ENCODE assay signal across 17 cellular contexts in the genomic region with DNA sequence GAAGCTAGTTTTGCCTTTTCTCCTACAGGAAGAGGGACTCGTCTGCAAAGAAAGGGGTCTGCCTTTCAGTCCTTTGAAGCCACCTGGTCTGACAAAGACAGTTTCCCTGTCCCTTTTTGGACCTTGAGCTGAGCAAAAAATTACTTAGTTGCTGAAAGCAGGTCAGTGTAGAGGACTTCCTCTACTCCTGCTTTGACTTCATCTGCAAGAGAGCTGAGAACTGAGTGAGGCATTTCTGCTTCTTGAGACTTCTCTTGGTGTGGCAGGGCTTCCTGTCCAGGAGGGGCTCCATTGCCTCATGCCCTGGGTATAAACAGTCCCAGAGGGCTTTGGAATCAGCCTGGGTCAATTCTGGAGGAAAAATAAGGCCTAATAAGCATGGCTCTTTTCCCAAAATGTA.
DNase-seq lines count a peak whose midpoint lies in the region; ATAC-seq, FAIRE-seq and TF ChIP-seq lines count a peak whose summit lies in the region.
"Had no signal": no experiment of that assay in that cellular context is flagged by ENCODE, and none has a peak within 500 bp of the region (broad histone marks: within the 10 kb centered on the region; RNA-seq: fewer than 3 reads in every experiment).

No MANE protein-coding gene starts in this region.

- H3K36me3 ChIP-seq in MM.1S (replicated peaks; ENCODE audit: insufficient read depth, low read length) (no peaks in the 10 kb centered on the region), neural progenitor cell (no peaks in the 10 kb centered on the region), GM23248 (ENCODE audit: low read depth) (no peaks in the 10 kb centered on the region)
- H3K36me3 ChIP-seq: pancreas, SJSA1 had no signal

- no peaks in the 10 kb centered on the region for H3K27me3 ChIP-seq in MM.1S (replicated peaks; ENCODE audit: insufficient read depth, low read length)
- H3K27me3 ChIP-seq in neural progenitor cell: no peaks in the 10 kb centered on the region
- H3K27me3 ChIP-seq in GM23248 (replicated peaks; ENCODE audit: insufficient read depth): no peaks in the 10 kb centered on the region
- H3K27me3 ChIP-seq: pancreas, SJSA1, testis had no signal

- FAIRE-seq in GM18507 (lab: Jason Lieb, UNC): no peak
- FAIRE-seq: pancreas had no signal

- H4K20me1 ChIP-seq in MM.1S (ENCODE audit: insufficient read depth, low read length): peaks cover 3% of the 10 kb centered on the region
- H4K20me1 ChIP-seq in neural progenitor cell (ENCODE audit: low read depth): peaks cover 13% of the 10 kb centered on the region
- no peaks in the 10 kb centered on the region for H4K20me1 ChIP-seq in GM23248 (ENCODE audit: insufficient read depth)

- H2AFZ ChIP-seq in MM.1S (ENCODE audit: low read length) (no peak overlapping the region), neural progenitor cell (replicated peaks) (no peak overlapping the region), GM23248 (no peak overlapping the region)

- TF ChIP-seq CTCF in MM.1S (IDR thresholded peaks at IDR 0.05; ENCODE audit: low read length) (no peak), neural progenitor cell (IDR thresholded peaks at IDR 0.05) (no peak)

- H3F3A ChIP-seq in MM.1S (ENCODE audit: insufficient read depth, low read length): peaks cover 12% of the 10 kb centered on the region
- H3F3A ChIP-seq in neural progenitor cell (ENCODE audit: low read depth): peaks cover 1% of the 10 kb centered on the region
- 0 out of 2 replicates have a peak, but pooled peaks cover 11% of the 10 kb centered on the region for H3F3A ChIP-seq in GM23248 (ENCODE audit: insufficient read depth)

- no peaks in the 10 kb centered on the region for H3K9me2 ChIP-seq in MM.1S (replicated peaks; ENCODE audit: insufficient read depth, low read length)
- no peaks in the 10 kb centered on the region for H3K9me2 ChIP-seq in GM23248 (ENCODE audit: insufficient read depth)

- H3K79me2 ChIP-seq in MM.1S (ENCODE audit: low read length): peaks cover 10% of the 10 kb centered on the region; the same call in 1 of the 2 replicates
- peaks cover 95% of the 10 kb centered on the region for H3K79me2 ChIP-seq in neural progenitor cell (ENCODE audit: low read depth)
- no peaks in the 10 kb centered on the region for H3K79me2 ChIP-seq in GM23248 (ENCODE audit: insufficient read depth)

- H3K4me1 Mint-ChIP-seq in neural progenitor cell: peaks cover 69% of the 10 kb centered on the region

- 0 out of 2 replicates have a peak overlapping the region, but pooled peaks have one; percentile 14 for H3K4me2 ChIP-seq in MM.1S (ENCODE audit: low read depth, low read length)
- no peak overlapping the region for H3K4me2 ChIP-seq in neural progenitor cell
- no peak overlapping the region for H3K4me2 ChIP-seq in GM23248 (ENCODE audit: unreplicated experiment)

- peak overlapping the region; percentile 66 for H3K27ac Mint-ChIP-seq in neural progenitor cell
- H3K27ac Mint-ChIP-seq: activated naive CD4-positive, alpha-beta T cell treated with anti-CD3 and anti-CD28 coated beads for 36 hours; CD4-positive, CD25-positive, alpha-beta regulatory T cell; T-helper 17 cell had no signal

- no peak overlapping the region for H3K4me3 Mint-ChIP-seq in neural progenitor cell
- H3K4me3 Mint-ChIP-seq: activated naive CD4-positive, alpha-beta T cell treated with anti-CD3 and anti-CD28 coated beads for 36 hours had no signal

- in situ Hi-C loops in GM23248 (cut with MboI): no loop called here

- no peak for ATAC-seq in HG02885 (IDR thresholded peaks at IDR 0.05; ENCODE audit: poor library complexity, unreplicated experiment)
- ATAC-seq: pancreas, right cardiac atrium had no signal

- H3K4me3 ChIP-seq in MM.1S (ENCODE audit: low read length) (no peak overlapping the region), neural progenitor cell (no peak overlapping the region), GM23248 (no peak overlapping the region)
- H3K4me3 ChIP-seq: pancreas, SJSA1, testis had no signal

- peaks cover 21% of the 10 kb centered on the region for H3K4me1 ChIP-seq in MM.1S (ENCODE audit: low read length)
- peaks cover 28% of the 10 kb centered on the region for H3K4me1 ChIP-seq in neural progenitor cell
- H3K4me1 ChIP-seq in GM23248 (ENCODE audit: insufficient read depth): peaks cover 15% of the 10 kb centered on the region

- H3K36me3 Mint-ChIP-seq in neural progenitor cell: peaks cover 82% of the 10 kb centered on the region

- H3K27me3 Mint-ChIP-seq in neural progenitor cell (ENCODE audit: insufficient read depth, low read depth): peaks cover 6% of the 10 kb centered on the region

- H3K9ac ChIP-seq in MM.1S (ENCODE audit: low read length): no peak overlapping the region
- no peak overlapping the region for H3K9ac ChIP-seq in neural progenitor cell
- no peak overlapping the region for H3K9ac ChIP-seq in GM23248

- H3K27ac ChIP-seq in MM.1S (ENCODE audit: low read length) (no peak overlapping the region), caudate nucleus (ENCODE audit: low read depth, low read length) (peak overlapping the region; percentile 19), neural progenitor cell (no peak overlapping the region), GM23248 (no peak overlapping the region)
- H3K27ac ChIP-seq: pancreas, SJSA1 had no signal

- WGBS in GM23248 (ENCODE audit: low coverage in 1 of 2, low lambda C conversion rate in 2 of 2, missing lambda C conversion rate in 2 of 2), 2 experiments: 90 to 97% methylated on average over 1 of the region's 1 CpG

- peak; percentile 12 for DNase-seq in GM18507 (ENCODE audit: extremely low spot score, insufficient read length, low read depth)
- DNase-seq in MM.1S: peak; percentile 19
- DNase-seq in caudate nucleus (lab: John Stamatoyannopoulos, UW): no peak
- DNase-seq in neural progenitor cell (ENCODE audit: low spot score): no peak
- DNase-seq in cerebellar nuclear complex (lab: John Stamatoyannopoulos, UW): no peak
- DNase-seq in GM23248: no peak
- DNase-seq: amniotic stem cell, EL, NCI-H146, pancreas, right cardiac atrium, testis had no signal

- H3K9me3 ChIP-seq in MM.1S (replicated peaks; ENCODE audit: insufficient read depth, low read length) (no peaks in the 10 kb centered on the region), neural progenitor cell (ENCODE audit: low read depth) (no peaks in the 10 kb centered on the region), GM23248 (ENCODE audit: low read depth) (no peaks in the 10 kb centered on the region)
- H3K9me3 ChIP-seq: pancreas, SJSA1, testis had no signal

- peaks cover 31% of the 10 kb centered on the region for H3K9me3 Mint-ChIP-seq in neural progenitor cell
- H3K9me3 Mint-ChIP-seq: activated naive CD4-positive, alpha-beta T cell treated with anti-CD3 and anti-CD28 coated beads for 36 hours had no signal

Comparison
In these comparisons a context has a peak if more than half of its experiments do, and no peak if none do; other contexts are left out.
1. DNase-seq: peak in GM18507 (single experiment) and MM.1S (single experiment); none in caudate nucleus (0 of 61), neural progenitor cell (single experiment), cerebellar nuclear complex (0 of 2) and GM23248 (single experiment).